ENCODE assay signal across 10 cellular contexts in the genomic region with DNA sequence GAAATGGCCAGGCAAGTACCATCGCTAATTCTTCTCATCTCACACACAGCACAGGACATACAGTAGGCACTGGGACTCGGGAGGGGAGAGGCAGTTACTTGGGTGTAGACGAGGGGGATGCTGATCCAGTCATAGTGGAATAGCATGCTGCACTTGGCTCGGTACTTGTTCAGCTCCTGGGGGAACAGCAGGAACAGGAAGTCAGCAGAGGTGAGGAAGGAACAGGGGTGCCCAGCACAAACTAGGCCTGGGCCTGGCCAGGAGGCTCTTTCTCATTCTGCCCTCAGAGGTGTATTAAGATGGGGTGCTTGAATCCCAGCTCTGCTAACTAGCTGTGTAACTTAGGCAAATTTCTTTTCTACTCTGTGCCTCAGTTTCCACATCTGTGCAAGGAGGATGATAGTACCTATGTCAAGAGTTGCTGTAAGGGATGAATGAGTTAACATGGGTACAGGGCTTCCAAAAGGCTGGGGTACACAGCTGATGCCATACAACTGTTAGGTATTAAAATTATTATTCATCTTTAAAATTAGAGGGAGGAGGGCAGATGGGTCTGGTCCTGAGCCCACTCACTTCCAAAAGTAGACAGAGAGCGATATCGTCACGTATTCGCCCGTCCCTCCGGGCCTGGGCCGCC. TPM values are rescaled to one million over a fixed set of nuclear protein-coding genes. Genes with fewer than 3 reads are reported as not detected.
A peak's percentile ranks its signal among the peaks of the same experiment; 100 is the strongest.
DNase-seq lines count a peak whose midpoint lies in the region; ATAC-seq and TF ChIP-seq lines count a peak whose summit lies in the region.
"Had no signal": no experiment of that assay in that cellular context is flagged by ENCODE, and none has a peak within 500 bp of the region (broad histone marks: within the 10 kb centered on the region; RNA-seq: fewer than 3 reads in every experiment).

No MANE protein-coding gene starts in this region.

- H3K14ac ChIP-seq in mesenchymal stem cell (ENCODE audit: low read length in 2 of 2), result no peak overlapping the region

- peak overlapping the region; percentile 67 for H2AK5ac ChIP-seq in mesenchymal stem cell (ENCODE audit: low read length, severe bottlenecking)

- H3K27ac Mint-ChIP-seq in activated T-cell treated with anti-CD3 and anti-CD28 coated beads, Interleukin-2, amount 50 U/mL, for 72 hours, result peak overlapping the region; percentile 52

- no peak for TF ChIP-seq POLR2A in body of pancreas (IDR thresholded peaks at IDR 0.05)
- TF ChIP-seq POLR2A in tibial nerve (IDR thresholded peaks at IDR 0.05), result no peak

- no peaks in the 10 kb centered on the region for H3K27me3 Mint-ChIP-seq in activated T-cell treated with anti-CD3 and anti-CD28 coated beads, Interleukin-2, amount 50 U/mL, for 72 hours (ENCODE audit: low read depth)

- TF ChIP-seq CTCF in body of pancreas (IDR thresholded peaks at IDR 0.05) (no peak), tibial nerve (IDR thresholded peaks at IDR 0.05) (no peak)

- H3K4me3 ChIP-seq in body of pancreas (no peak overlapping the region), mesenchymal stem cell (ENCODE audit: insufficient read depth in 1 of 2, low read depth in 1 of 2, low read length in 2 of 2) (peak overlapping the region in 1 of 2 experiments; percentile 69), tibial nerve (peak overlapping the region; percentile 45 to 58 (median 55))

- H3K27ac ChIP-seq in body of pancreas (peak overlapping the region in 3 of 4 donors; percentile 64 to 75 (median 66)), mesenchymal stem cell (ENCODE audit: low read length, poor library complexity, severe bottlenecking) (no peak overlapping the region), tibial nerve (peak overlapping the region in 2 of 4 donors; percentile 69 to 75)

- peak overlapping the region; percentile 81 for H3K4me2 ChIP-seq in mesenchymal stem cell (ENCODE audit: low read length, poor library complexity, severe bottlenecking)

- H3K4me1 ChIP-seq in body of pancreas (peaks cover 31% of the 10 kb centered on the region), mesenchymal stem cell (ENCODE audit: control insufficient read depth, insufficient read depth, low read depth, low read length) (peaks cover 32% of the 10 kb centered on the region), tibial nerve (peaks cover 0 to 35% (median 22%) of the 10 kb centered on the region in 4 donors)
- H3K4me1 ChIP-seq: BE2C had no signal

- ATAC-seq in activated T-cell treated with anti-CD3 and anti-CD28 coated beads, Interleukin-2, amount 50 U/mL, for 72 hours (replicated peaks in 1 of 2), result no peak
- ATAC-seq in body of pancreas (no peak), GM21381 (IDR thresholded peaks at IDR 0.05; ENCODE audit: unreplicated experiment) (no peak)

- intact Hi-C loops in body of pancreas (cut with DNase I), result no loop called here

- H2AFZ ChIP-seq in mesenchymal stem cell (ENCODE audit: low read depth, low read length), result peak overlapping the region; percentile 7

- WGBS in body of pancreas, 2 donors, result 33 to 42% methylated on average over 11 of the region's 11 CpGs
- WGBS in mesenchymal stem cell, result 33% methylated on average over 10 of the region's 11 CpGs
- 41 to 44% methylated on average over 11 of the region's 11 CpGs for WGBS in tibial nerve, 2 donors

- peak overlapping the region in 1 of 2 experiments; percentile 0 for H3K18ac ChIP-seq in mesenchymal stem cell (ENCODE audit: low read depth in 1 of 2, low read length in 2 of 2)

- no peaks in the 10 kb centered on the region for H3K9me3 Mint-ChIP-seq in activated T-cell treated with anti-CD3 and anti-CD28 coated beads, Interleukin-2, amount 50 U/mL, for 72 hours

- no peak for DNase-seq in activated T-cell treated with anti-CD3 and anti-CD28 coated beads, Interleukin-2, amount 50 U/mL, for 72 hours
- no peak for DNase-seq in activated T-cell treated with anti-CD3 and anti-CD28 coated beads, Interleukin-2, amount 50 U/mL, for 1 hour
- DNase-seq in body of pancreas, result no peak
- no peak for DNase-seq in mesenchymal stem cell
- no peak for DNase-seq in tibial nerve (ENCODE audit: low spot score in 2 of 2)
- DNase-seq in T-helper 9 cell, result no peak
- no peak for DNase-seq in COLO829 (ENCODE audit: low spot score)

- no peak overlapping the region for H2BK5ac ChIP-seq in mesenchymal stem cell (ENCODE audit: low read depth, low read length, poor library complexity, severe bottlenecking)

- H3K79me1 ChIP-seq in mesenchymal stem cell (replicated peaks; ENCODE audit: low read length, poor library complexity, severe bottlenecking), result no peaks in the 10 kb centered on the region

- H3K36me3 ChIP-seq in body of pancreas (replicated peaks in 1 of 2; ENCODE audit: insufficient read depth in 1 of 2, low read depth in 2 of 2) (peaks cover 0 to 3% of the 10 kb centered on the region in 2 donors), mesenchymal stem cell (ENCODE audit: control insufficient read depth in 1 of 2, insufficient read depth in 2 of 2, low read depth in 1 of 2, low read length in 2 of 2) (peaks cover 7 to 11% of the 10 kb centered on the region in 2 experiments), tibial nerve (peaks cover 0 to 23% (median 0%) of the 10 kb centered on the region in 3 donors)

- peaks cover 2 to 11% of the 10 kb centered on the region in 2 donors for H3K36me3 Mint-ChIP-seq in activated T-cell treated with anti-CD3 and anti-CD28 coated beads, Interleukin-2, amount 50 U/mL, for 72 hours (ENCODE audit: insufficient read depth in 2 of 2)

- no peak overlapping the region for H4K8ac ChIP-seq in mesenchymal stem cell (ENCODE audit: low read length)

- H3K4me1 Mint-ChIP-seq in activated T-cell treated with anti-CD3 and anti-CD28 coated beads, Interleukin-2, amount 50 U/mL, for 72 hours (ENCODE audit: low read depth), result peaks cover 36% of the 10 kb centered on the region

- peak overlapping the region; percentile 64 for H2BK15ac ChIP-seq in mesenchymal stem cell (ENCODE audit: low read depth, poor library complexity, severe bottlenecking)

- H3K9ac ChIP-seq in mesenchymal stem cell (ENCODE audit: low read length), result peak overlapping the region; percentile 64

- no peak overlapping the region for H4K91ac ChIP-seq in mesenchymal stem cell (ENCODE audit: low read length)

- no peak overlapping the region for H2BK120ac ChIP-seq in mesenchymal stem cell (ENCODE audit: low read depth, low read length)

- no peak for TF ChIP-seq EP300 in tibial nerve (IDR thresholded peaks at IDR 0.05)

- H3K27me3 ChIP-seq in body of pancreas (no peaks in the 10 kb centered on the region), mesenchymal stem cell (ENCODE audit: control insufficient read depth in 1 of 2, insufficient read depth in 1 of 2, low read length in 2 of 2) (peaks cover 0 to 6% of the 10 kb centered on the region in 2 experiments), tibial nerve (no peaks in the 10 kb centered on the region)
- H3K27me3 ChIP-seq: BE2C had no signal

- peak overlapping the region; percentile 75 to 81 for H3K4me3 Mint-ChIP-seq in activated T-cell treated with anti-CD3 and anti-CD28 coated beads, Interleukin-2, amount 50 U/mL, for 72 hours

- no peaks in the 10 kb centered on the region for H3K9me3 ChIP-seq in body of pancreas
- H3K9me3 ChIP-seq in mesenchymal stem cell (ENCODE audit: control insufficient read depth, low read length), result no peaks in the 10 kb centered on the region
- no peaks in the 10 kb centered on the region for H3K9me3 ChIP-seq in tibial nerve
- H3K9me3 ChIP-seq: BE2C had no signal

- no peak overlapping the region for H3K4ac ChIP-seq in mesenchymal stem cell (ENCODE audit: low read depth in 1 of 2, low read length in 2 of 2)

- H2BK12ac ChIP-seq in mesenchymal stem cell (ENCODE audit: low read length in 2 of 2), result no peak overlapping the region

- H3K23ac ChIP-seq in mesenchymal stem cell (ENCODE audit: low read length in 2 of 2), result peak overlapping the region in 1 of 2 experiments; percentile 14

RNA-seq across cellular contexts. Expression of a gene that starts 2.4 kb away (rescaled TPM):
- total RNA-seq in activated T-cell treated with anti-CD3 and anti-CD28 coated beads, Interleukin-2, amount 50 U/mL, for 72 hours, result 1 to 10 TPM; 2.5 to 2.6 TPM
- total RNA-seq in body of pancreas, result under 1 TPM in 1 of 2 donors, not detected in 1; 0.26 TPM
- polyA plus RNA-seq in mesenchymal stem cell (2013, experiment 1 of 2), result 0.10 TPM
- polyA plus RNA-seq in mesenchymal stem cell (2013, experiment 2 of 2), result 0.05 TPM
- total RNA-seq in tibial nerve, result under 1 TPM in 2 of 4 donors, not detected in 2; 0.21 to 0.98 TPM

RNA-seq across cellular contexts. Expression of a gene that starts 10.3 kb away (rescaled TPM):
- total RNA-seq in activated T-cell treated with anti-CD3 and anti-CD28 coated beads, Interleukin-2, amount 50 U/mL, for 72 hours, result 1,000 to 10,000 TPM; 2,862 to 3,010 TPM
- 1,000 to 10,000 TPM; 1,064 to 1,413 TPM for total RNA-seq in body of pancreas
- polyA plus RNA-seq in mesenchymal stem cell (2013, experiment 1 of 2), result 4,725 TPM
- polyA plus RNA-seq in mesenchymal stem cell (2013, experiment 2 of 2), result 4,884 TPM
- total RNA-seq in tibial nerve, result 1,000 to 10,000 TPM; 2,048 to 2,345 (median 2,235) TPM

RNA-seq across cellular contexts. Expression of a gene that starts 14.6 kb away (rescaled TPM):
- total RNA-seq in activated T-cell treated with anti-CD3 and anti-CD28 coated beads, Interleukin-2, amount 50 U/mL, for 72 hours, result 10 to 100 TPM; 53.4 to 60.7 TPM
- 10 to 100 TPM; 20.8 to 29.7 TPM for total RNA-seq in body of pancreas
- polyA plus RNA-seq in mesenchymal stem cell (2013, experiment 1 of 2), result 28.1 TPM
- 26.8 TPM for polyA plus RNA-seq in mesenchymal stem cell (2013, experiment 2 of 2)
- total RNA-seq in tibial nerve, result 10 to 100 TPM; 10.6 to 29.3 (median 26.3) TPM

RNA-seq across cellular contexts. Expression of a gene that starts 21.5 kb away (rescaled TPM):
- total RNA-seq in activated T-cell treated with anti-CD3 and anti-CD28 coated beads, Interleukin-2, amount 50 U/mL, for 72 hours, result 1 to 10 TPM in 1 of 2 donors, not detected in 1; 1.5 TPM
- total RNA-seq in body of pancreas, result 1 to 10 TPM in 1 of 2 donors, not detected in 1; 2.9 TPM
- polyA plus RNA-seq in mesenchymal stem cell (2013, experiment 1 of 2), result 0.08 TPM
- polyA plus RNA-seq in mesenchymal stem cell (2013, experiment 2 of 2), result 0.11 TPM
- 1 to 10 TPM in 2 of 4 donors, not detected in 2; 2.5 to 3.3 TPM for total RNA-seq in tibial nerve
- total RNA-seq: frontal cortex had no signal

RNA-seq across cellular contexts. Expression of a gene that starts 22.7 kb away (rescaled TPM):
- total RNA-seq in activated T-cell treated with anti-CD3 and anti-CD28 coated beads, Interleukin-2, amount 50 U/mL, for 72 hours, result 10 to 100 TPM in 1 of 2 donors, 1 to 10 TPM in 1; 9.4 to 16.8 TPM
- total RNA-seq in body of pancreas (1 to 10 TPM; 5.7 to 9.9 TPM), tibial nerve (10 to 100 TPM; 14.9 to 50.0 (median 25.5) TPM)
- polyA plus RNA-seq in mesenchymal stem cell (2013, experiment 1 of 2), result 22.8 TPM
- polyA plus RNA-seq in mesenchymal stem cell (2013, experiment 2 of 2), result 20.2 TPM

Comparison
In these comparisons a context has a peak if more than half of its experiments do, and no peak if none do; other contexts are left out.
1. H3K4me3 ChIP-seq: peak in tibial nerve (4 of 4); none in body of pancreas (0 of 2).